In genomic region chr10:89563861-89564478, GRCh38 we compare ENCODE assay signal across 8 cellular contexts. TPM values are rescaled to one million over a fixed set of nuclear protein-coding genes. Genes with fewer than 3 reads are reported as not detected.
DNase-seq lines count a peak whose midpoint lies in the region; ATAC-seq and TF ChIP-seq lines count a peak whose summit lies in the region.

No MANE protein-coding gene starts in this region.

- peak; percentile 27 to 54 for DNase-seq in AML-193 (lab: John Stamatoyannopoulos, UW)
- DNase-seq in GM10248 (ENCODE audit: extremely low spot score), result peak; percentile 45
- peak; percentile 9 for DNase-seq in NCI-H2029 (lab: John Stamatoyannopoulos, UW)
- DNase-seq in activated gamma-delta T cell treated with anti-CD3 and anti-CD28 coated beads, Interleukin-2, amount 50 U/mL, for 16 hours (ENCODE audit: low read depth), result peak; percentile 3
- peak in 1 of 2 donors; percentile 17 for DNase-seq in heart right ventricle
- DNase-seq in sciatic nerve (ENCODE audit: low spot score), result no peak
- DNase-seq in occipital lobe (lab: John Stamatoyannopoulos, UW), result no peak
- no peak for DNase-seq in SHP77 treated with DMSO at 0.1 percent for 48 hours (lab: John Stamatoyannopoulos, UW)

- H3K27me3 ChIP-seq in heart right ventricle, result peaks cover 0 to 7% (median 0%) of the 10 kb centered on the region in 7 donors

- CTCF ChIA-PET in GM10248 (lab: Yijun Ruan, JAX), result interaction anchor here (0.8 to 1.8 kb wide), 11 partner anchors 9 to 629 kb away, joined by 3 to 9 read pairs (median 4); no protein-coding TSS in a partner anchor

- POLR2A ChIA-PET in GM10248 (lab: Yijun Ruan, JAX), result no interaction called here

- H3K4me1 ChIP-seq in heart right ventricle, result no peaks in the 10 kb centered on the region

- H3K36me3 ChIP-seq in heart right ventricle, result no peaks in the 10 kb centered on the region

- peak in 7 of 8 donors; percentile 55 to 80 (median 63) for ATAC-seq in heart right ventricle
- ATAC-seq in sciatic nerve, result peak; percentile 75

- WGBS in heart right ventricle, 2 donors, result 20 to 29% methylated on average over 2 of the region's 2 CpGs

- no peak overlapping the region for H3K4me3 ChIP-seq in heart right ventricle

- peak; percentile 70 for TF ChIP-seq CTCF in GM10248 (IDR thresholded peaks at IDR 0.05; ENCODE audit: control extremely low read depth, extremely low read depth, low read depth, missing control alignments)
- TF ChIP-seq CTCF in heart right ventricle (IDR thresholded peaks at IDR 0.05), result peak; percentile 61 to 85 (median 79)

- no peaks in the 10 kb centered on the region for H3K9me3 ChIP-seq in heart right ventricle

- intact Hi-C loops in heart right ventricle (cut with DNase I), result loop anchor here in 8 of 10 donors (1.0 to 10.0 kb wide), 10 partner anchors 97 to 347 kb away; partner anchors contain the start of genes KIF20B (in 1 of the 8) and LIPA (in 1 of the 8)
- intact Hi-C loops in sciatic nerve (cut with DNase I), result loop anchor here (10.0 kb wide), 1 partner anchor 139 kb away; no protein-coding TSS in a partner anchor

- no peak overlapping the region for H3K27ac ChIP-seq in heart right ventricle

RNA-seq across cellular contexts. Expression of gene SLC16A12, which starts 28.6 kb away (rescaled TPM):
- total RNA-seq in heart right ventricle (1 to 10 TPM; 1.8 to 3.6 (median 2.8) TPM), sciatic nerve (10.3 TPM), occipital lobe (4.1 TPM)
- polyA plus RNA-seq in heart right ventricle, result 1 to 10 TPM; 1.9 to 2.3 TPM

Comparison
In these comparisons a context has a peak if more than half of its experiments do, and no peak if none do; other contexts are left out.
1. DNase-seq: peak in AML-193 (2 of 2), GM10248 (single experiment), NCI-H2029 (single experiment) and activated gamma-delta T cell treated with anti-CD3 and anti-CD28 coated beads, Interleukin-2, amount 50 U/mL, for 16 hours (single experiment); none in sciatic nerve (single experiment), occipital lobe (single experiment) and SHP77 treated with DMSO at 0.1 percent for 48 hours (single experiment).